1 cellular context compared by ENCODE assay signal in genomic region chr17:29778936-29779811, GRCh38.
TF ChIP-seq lines count a peak whose summit lies in the region.

No MANE protein-coding gene starts in this region.

TF ChIP-seq in HEK293, 187 proteins besides CTCF, POLR2A, EP300 and RAD21 (continued from another document):
- TF ChIP-seq ZBTB10 (tag by site-specific recombination; IDR thresholded peaks at IDR 0.05) (no peak), OSR2 (tag by site-specific recombination; IDR thresholded peaks at IDR 0.05) (no peak), ZNF341 (tag by site-specific recombination; IDR thresholded peaks at IDR 0.05; ENCODE audit: low read depth) (no peak), ZNF121 (tag by site-specific recombination; IDR thresholded peaks at IDR 0.05) (no peak), GLIS2 (tag by site-specific recombination; IDR thresholded peaks at IDR 0.05) (peak; percentile 43; the same call in 1 of the 2 replicates), ZNF280C (tag by site-specific recombination; IDR thresholded peaks at IDR 0.05) (no peak), ZNF391 (tag by site-specific recombination; IDR thresholded peaks at IDR 0.05; ENCODE audit: borderline replicate concordance, low read depth) (no peak), ZNF362 (tag by site-specific recombination; IDR thresholded peaks at IDR 0.05) (peak; percentile 85), ZNF571 (tag by site-specific recombination; IDR thresholded peaks at IDR 0.05) (no peak), SCRT1 (tag by site-specific recombination; IDR thresholded peaks at IDR 0.05; ENCODE audit: borderline replicate concordance) (no peak), ZNF654 (tag by site-specific recombination; IDR thresholded peaks at IDR 0.05; ENCODE audit: low read depth) (peak; percentile 60)
